ENCODE assay signal across 15 cellular contexts in genomic region chr5:91302335-91302734, GRCh38.
DNase-seq lines count a peak whose midpoint lies in the region; ATAC-seq and TF ChIP-seq lines count a peak whose summit lies in the region.
"Had no signal": no experiment of that assay in that cellular context is flagged by ENCODE, and none has a peak within 500 bp of the region (broad histone marks: within the 10 kb centered on the region; RNA-seq: fewer than 3 reads in every experiment).

No MANE protein-coding gene starts in this region.

- no peaks in the 10 kb centered on the region for H3K27me3 Mint-ChIP-seq in Calu3 (ENCODE audit: unreplicated experiment)
- H3K27me3 Mint-ChIP-seq in naive thymus-derived CD4-positive, alpha-beta T cell: no peaks in the 10 kb centered on the region
- H3K27me3 Mint-ChIP-seq: CD4-positive, alpha-beta T cell; central memory CD8-positive, alpha-beta T cell; stimulated activated naive CD8-positive, alpha-beta T cell treated with anti-CD3 and anti-CD28 coated beads, Interleukin-15, Interleukin-2, amounts not matched to agents 100 ng/mL and 50 ng/mL, for 24 hours had no signal

- H3K36me3 Mint-ChIP-seq in Calu3 (ENCODE audit: insufficient read depth, unreplicated experiment): no peaks in the 10 kb centered on the region
- H3K36me3 Mint-ChIP-seq in naive thymus-derived CD4-positive, alpha-beta T cell: peaks cover 0 to 2% (median 0%) of the 10 kb centered on the region in 5 donors

- WGBS in GM23248 (ENCODE audit: low coverage in 1 of 2, low lambda C conversion rate in 2 of 2, missing lambda C conversion rate in 2 of 2), 2 experiments: 82% methylated on average over 4 of the region's 4 CpGs

- DNase-seq in GM23248 (peak; percentile 17), OCI-M1 (lab: John Stamatoyannopoulos, UW) (peak; percentile 16), gastrocnemius medialis (no peak), omental fat pad (ENCODE audit: low spot score) (no peak), Calu3 (no peak)
- DNase-seq in naive thymus-derived CD4-positive, alpha-beta T cell: no peak
- DNase-seq: activated T-cell treated with anti-CD3 and anti-CD28 coated beads, Interleukin-2, amount 50 U/mL, for 48 hours; CD4-positive, alpha-beta T cell; glutamatergic neuron; islet precursor cell; NCI-H2081; SHP77 had no signal

- no peaks in the 10 kb centered on the region for H4K20me1 ChIP-seq in GM23248 (ENCODE audit: insufficient read depth)

- no peaks in the 10 kb centered on the region for H3K79me2 ChIP-seq in GM23248 (ENCODE audit: insufficient read depth)

- peak overlapping the region; percentile 77 for H3K27ac ChIP-seq in GM23248
- peak overlapping the region; percentile 91 for H3K27ac ChIP-seq in cingulate gyrus (ENCODE audit: low read depth, low read length)
- H3K27ac ChIP-seq in gastrocnemius medialis: peak overlapping the region; percentile 85 to 94 (median 90)
- no peak overlapping the region for H3K27ac ChIP-seq in naive thymus-derived CD4-positive, alpha-beta T cell (ENCODE audit: low read depth, low read length)

- TF ChIP-seq POLR2A in gastrocnemius medialis (IDR thresholded peaks at IDR 0.05): no peak

- no peaks in the 10 kb centered on the region for H3K9me3 Mint-ChIP-seq in Calu3 (ENCODE audit: low read depth, unreplicated experiment)
- no peaks in the 10 kb centered on the region for H3K9me3 Mint-ChIP-seq in naive thymus-derived CD4-positive, alpha-beta T cell
- H3K9me3 Mint-ChIP-seq: CD4-positive, alpha-beta T cell; central memory CD8-positive, alpha-beta T cell; stimulated activated naive CD8-positive, alpha-beta T cell treated with anti-CD3 and anti-CD28 coated beads, Interleukin-15, Interleukin-2, amounts not matched to agents 100 ng/mL and 50 ng/mL, for 24 hours had no signal

- H3K4me3 ChIP-seq in GM23248: no peak overlapping the region
- no peak overlapping the region for H3K4me3 ChIP-seq in gastrocnemius medialis
- no peak overlapping the region for H3K4me3 ChIP-seq in naive thymus-derived CD4-positive, alpha-beta T cell (ENCODE audit: low read length)

- H3K9me3 ChIP-seq in GM23248 (ENCODE audit: low read depth): no peaks in the 10 kb centered on the region
- no peaks in the 10 kb centered on the region for H3K9me3 ChIP-seq in gastrocnemius medialis
- H3K9me3 ChIP-seq in naive thymus-derived CD4-positive, alpha-beta T cell (ENCODE audit: control insufficient read depth in 2 of 3, low read length in 3 of 3): no peaks in the 10 kb centered on the region

- CTCF ChIA-PET in Calu3 (lab: Charles Lee): interaction anchor here (1.3 kb wide), 2 partner anchors 9 to 21 kb away, joined by 3 to 5 read pairs; no protein-coding TSS in a partner anchor
- CTCF ChIA-PET in naive thymus-derived CD4-positive, alpha-beta T cell (lab: Charles Lee): interaction anchor here (0.9 to 1.1 kb wide), 3 partner anchors 10 to 82 kb away, joined by 3 read pairs; no protein-coding TSS in a partner anchor

- H3K4me1 Mint-ChIP-seq in Calu3 (ENCODE audit: low read depth, unreplicated experiment): peaks cover 10% of the 10 kb centered on the region
- peaks cover 0 to 7% (median 0%) of the 10 kb centered on the region in 7 donors for H3K4me1 Mint-ChIP-seq in naive thymus-derived CD4-positive, alpha-beta T cell
- H3K4me1 Mint-ChIP-seq: central memory CD8-positive, alpha-beta T cell had no signal

- POLR2A ChIA-PET in naive thymus-derived CD4-positive, alpha-beta T cell (lab: Charles Lee): interaction anchor here (0.7 to 1.2 kb wide), 3 partner anchors 9 to 81 kb away, joined by 3 to 5 read pairs (median 4); partner anchors contain the start of gene ARRDC3

- no TSS peak for BruUV-seq in Calu3 (replicated peaks; lab: Mats Ljungman, UMichigan)

- no peak overlapping the region for H3K4me3 Mint-ChIP-seq in Calu3 (ENCODE audit: low read depth, unreplicated experiment)
- no peak overlapping the region for H3K4me3 Mint-ChIP-seq in naive thymus-derived CD4-positive, alpha-beta T cell
- H3K4me3 Mint-ChIP-seq: CD4-positive, alpha-beta T cell; central memory CD8-positive, alpha-beta T cell; stimulated activated naive CD8-positive, alpha-beta T cell treated with anti-CD3 and anti-CD28 coated beads, Interleukin-15, Interleukin-2, amounts not matched to agents 100 ng/mL and 50 ng/mL, for 24 hours had no signal

- no peak for TF ChIP-seq CTCF in gastrocnemius medialis (IDR thresholded peaks at IDR 0.05 in 4 of 5, conservative IDR thresholded peaks at IDR 0.05 in 1 of 5)
- no peak for TF ChIP-seq CTCF in omental fat pad (IDR thresholded peaks at IDR 0.05)
- no peak for TF ChIP-seq CTCF in Calu3 (IDR thresholded peaks at IDR 0.05; ENCODE audit: unreplicated experiment)

- no peaks in the 10 kb centered on the region for H3K9me2 ChIP-seq in GM23248 (ENCODE audit: insufficient read depth)

- H3K4me1 ChIP-seq in GM23248 (ENCODE audit: insufficient read depth) (peaks cover 31% of the 10 kb centered on the region), gastrocnemius medialis (peaks cover 54 to 57% of the 10 kb centered on the region in 2 donors)
- no peaks in the 10 kb centered on the region for H3K4me1 ChIP-seq in naive thymus-derived CD4-positive, alpha-beta T cell (ENCODE audit: control insufficient read depth in 2 of 2, insufficient read depth in 2 of 2, low read length in 2 of 2)

- intact Hi-C loops in gastrocnemius medialis (cut with DNase I; ENCODE audit: low total_unique reads) (no loop called here), Calu3 (cut with micrococcal nuclease; ENCODE audit: unreplicated experiment) (no loop called here)
- intact Hi-C loops in naive thymus-derived CD4-positive, alpha-beta T cell (cut with micrococcal nuclease): no loop called here

- H3K36me3 ChIP-seq in GM23248 (ENCODE audit: low read depth) (no peaks in the 10 kb centered on the region), gastrocnemius medialis (no peaks in the 10 kb centered on the region)
- no peaks in the 10 kb centered on the region for H3K36me3 ChIP-seq in naive thymus-derived CD4-positive, alpha-beta T cell (ENCODE audit: control insufficient read depth in 2 of 3, insufficient read depth in 3 of 3, low read length in 3 of 3)

- H3K27ac Mint-ChIP-seq in Calu3 (ENCODE audit: unreplicated experiment): no peak overlapping the region
- H3K27ac Mint-ChIP-seq in naive thymus-derived CD4-positive, alpha-beta T cell: no peak overlapping the region
- H3K27ac Mint-ChIP-seq: CD4-positive, alpha-beta T cell; stimulated activated naive CD8-positive, alpha-beta T cell treated with anti-CD3 and anti-CD28 coated beads, Interleukin-15, Interleukin-2, amounts not matched to agents 100 ng/mL and 50 ng/mL, for 24 hours had no signal

- H3F3A ChIP-seq in GM23248 (ENCODE audit: insufficient read depth): peaks cover 30% of the 10 kb centered on the region

- ATAC-seq in gastrocnemius medialis (no peak), omental fat pad (ENCODE audit: low FRiP score) (no peak)
- ATAC-seq in naive thymus-derived CD4-positive, alpha-beta T cell: no peak

- no peaks in the 10 kb centered on the region for H3K27me3 ChIP-seq in GM23248 (replicated peaks; ENCODE audit: insufficient read depth)
- no peaks in the 10 kb centered on the region for H3K27me3 ChIP-seq in gastrocnemius medialis
- no peaks in the 10 kb centered on the region for H3K27me3 ChIP-seq in naive thymus-derived CD4-positive, alpha-beta T cell (ENCODE audit: control insufficient read depth in 2 of 2, insufficient read depth in 2 of 2, low read length in 2 of 2)

- peak overlapping the region; percentile 5; the same call in 1 of the 2 replicates for H2AFZ ChIP-seq in GM23248

- H3K4me2 ChIP-seq in GM23248 (ENCODE audit: unreplicated experiment): peak overlapping the region; percentile 2

- H3K9ac ChIP-seq in GM23248: peak overlapping the region; percentile 61; the same call in 1 of the 2 replicates

- in situ Hi-C loops in GM23248 (cut with MboI) (no loop called here), gastrocnemius medialis (cut with MboI; ENCODE audit: low sequenced_read_pairs in 4 of 4) (no loop called here)

Comparison
In these comparisons a context has a peak if more than half of its experiments do, and no peak if none do; other contexts are left out.
1. DNase-seq: peak in GM23248 (single experiment) and OCI-M1 (single experiment); none in gastrocnemius medialis (0 of 2), omental fat pad (single experiment), Calu3 (single experiment) and naive thymus-derived CD4-positive, alpha-beta T cell (0 of 9).